ENCODE assay signal across 28 cellular contexts in genomic region chr21:29290245-29290644, GRCh38.
"Had no signal": no experiment of that assay in that cellular context is flagged by ENCODE, and none has a peak within 500 bp of the region (broad histone marks: within the 10 kb centered on the region; RNA-seq: fewer than 3 reads in every experiment).

No MANE protein-coding gene starts in this region.

- H3K4me3 ChIP-seq: dorsolateral prefrontal cortex, esophagus muscularis mucosa, gastrocnemius medialis, heart right ventricle, left ventricle myocardium inferior, lower lobe of right lung, psoas muscle, right lobe of liver, spleen, stomach, thoracic aorta, transverse colon had no signal

- H3K27me3 ChIP-seq: dorsolateral prefrontal cortex, esophagus muscularis mucosa, gastrocnemius medialis, heart right ventricle, right lobe of liver, spleen, stomach, transverse colon had no signal

- H3K4me1 ChIP-seq: parathyroid adenoma, psoas muscle had no signal

- H3K27ac ChIP-seq: dorsolateral prefrontal cortex, epithelial cell of prostate, esophagus muscularis mucosa, gastrocnemius medialis, lower lobe of right lung, parathyroid adenoma, psoas muscle, spleen, thoracic aorta, transverse colon had no signal

- H3K4me1 Mint-ChIP-seq: nephron had no signal

- H3K27me3 Mint-ChIP-seq: memory B cell; stimulated activated naive B cell treated with anti-CD40 and anti-IgM and Interleukin-4, amounts not matched to agents 10 μg/mL and 1 μg/mL and 100 μg/mL, for 72 hours had no signal

- FAIRE-seq: endometrium had no signal

- H3K9ac ChIP-seq: parathyroid adenoma had no signal

- H3K27ac Mint-ChIP-seq: memory B cell; naive B cell; nephron; stimulated activated naive B cell treated with anti-CD40 and anti-IgM and Interleukin-4, amounts not matched to agents 10 μg/mL and 1 μg/mL and 100 μg/mL, for 72 hours had no signal

- H3K9me3 Mint-ChIP-seq: memory B cell, naive B cell had no signal

- H3K9me3 ChIP-seq: esophagus muscularis mucosa, gastrocnemius medialis, left ventricle myocardium inferior, lower lobe of right lung, psoas muscle, right lobe of liver, stomach, thoracic aorta, transverse colon had no signal

- ATAC-seq: gastrocnemius medialis; heart right ventricle; lower lobe of right lung; psoas muscle; stimulated activated naive B cell treated with anti-CD40 and anti-IgM and Interleukin-4, amounts not matched to agents 10 μg/mL and 1 μg/mL and 100 μg/mL, for 72 hours had no signal

- H2AFZ ChIP-seq: parathyroid adenoma had no signal

- H3K4me3 Mint-ChIP-seq: memory B cell; naive B cell; nephron; stimulated activated naive B cell treated with anti-CD40 and anti-IgM and Interleukin-4, amounts not matched to agents 10 μg/mL and 1 μg/mL and 100 μg/mL, for 72 hours had no signal

- H3K36me3 ChIP-seq: esophagus muscularis mucosa, gastrocnemius medialis, heart right ventricle, left ventricle myocardium inferior, lower lobe of right lung, right lobe of liver, spleen, stomach, thoracic aorta, transverse colon had no signal

- H3K79me2 ChIP-seq: parathyroid adenoma had no signal

- DNase-seq: cortex of kidney; dorsolateral prefrontal cortex; effector memory CD4-positive, alpha-beta T cell; gastrocnemius medialis; heart right ventricle; islet precursor cell; left ventricle myocardium inferior; lower lobe of right lung; midbrain; naive B cell; occipital lobe; psoas muscle; retina; right lobe of liver; spleen; stimulated activated CD4-positive, alpha-beta T cell treated with anti-CD3 and anti-CD28 coated beads, Interleukin-2, amount 100 ng/mL, for 24 hours; stimulated activated CD4-positive, alpha-beta T cell treated with anti-CD3 and anti-CD28 coated beads, Interleukin-4, amount 100 ng/mL, for 4 hours; stimulated activated naive B cell treated with anti-CD40 and anti-IgM and Interleukin-4, amounts not matched to agents 10 μg/mL and 1 μg/mL and 100 μg/mL, for 72 hours; stomach; substantia nigra; transverse colon had no signal

- H3K36me3 Mint-ChIP-seq: memory B cell, naive B cell had no signal
